ENCODE assay signal across 14 cellular contexts in the genomic region with DNA sequence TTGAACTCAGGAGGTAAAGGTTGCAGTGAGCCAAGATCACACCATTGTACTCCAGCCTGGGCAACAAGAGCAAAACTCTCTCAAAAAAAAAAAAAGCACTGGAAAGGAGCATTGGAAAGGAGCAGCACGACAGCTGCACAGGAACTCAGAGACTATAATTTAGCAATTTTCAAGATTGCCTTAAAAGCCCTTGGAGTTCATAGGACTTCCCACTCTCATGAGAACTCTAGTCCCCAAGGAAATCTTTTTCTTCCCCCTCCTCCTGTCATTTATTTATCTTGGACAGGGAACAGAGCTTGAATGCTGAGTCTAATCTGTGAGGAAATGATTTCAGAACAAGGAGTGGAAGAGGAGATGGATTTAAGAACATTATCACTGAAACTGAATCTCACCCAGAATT.
DNase-seq lines count a peak whose midpoint lies in the region; ATAC-seq, FAIRE-seq and TF ChIP-seq lines count a peak whose summit lies in the region.
"Had no signal": no experiment of that assay in that cellular context is flagged by ENCODE, and none has a peak within 500 bp of the region (broad histone marks: within the 10 kb centered on the region; RNA-seq: fewer than 3 reads in every experiment).

No MANE protein-coding gene starts in this region.

- no peaks in the 10 kb centered on the region for H3K9me3 Mint-ChIP-seq in stimulated activated effector memory CD8-positive, alpha-beta T cell treated with anti-CD3 and anti-CD28 coated beads, Interleukin-12 subunit alpha, Interleukin-12 subunit beta, amount 100 ng/mL, for 72 hours
- H3K9me3 Mint-ChIP-seq: activated CD4-positive, alpha-beta memory T cell treated with anti-CD3 and anti-CD28 coated beads, Interleukin-2, amount 10 ng/mL, durations not matched to agents 7 days and 5 days; activated T-helper 2 cell treated with anti-CD3 and anti-CD28 coated beads, Interferon-gamma antibody, Interleukin-2, Interleukin-4, amounts not matched to agents 10 μg/mL and 5 μg/mL and 100 μg/mL, durations not matched to agents 14 hours and 24 hours and 36 hours had no signal

- no peaks in the 10 kb centered on the region for H3K36me3 ChIP-seq in body of pancreas (replicated peaks in 1 of 2; ENCODE audit: insufficient read depth in 1 of 2, low read depth in 2 of 2)
- H3K36me3 ChIP-seq in prostate gland, result no peaks in the 10 kb centered on the region
- H3K36me3 ChIP-seq in small intestine (ENCODE audit: control insufficient read depth in 2 of 2, insufficient read depth in 2 of 2, low read length in 2 of 2), result no peaks in the 10 kb centered on the region

- ATAC-seq in body of pancreas, result peak; percentile 36
- ATAC-seq in left cardiac atrium, result peak; percentile 66 to 78
- no peak for ATAC-seq in stimulated activated effector memory CD8-positive, alpha-beta T cell treated with anti-CD3 and anti-CD28 coated beads, Interleukin-12 subunit alpha, Interleukin-12 subunit beta, amount 100 ng/mL, for 72 hours
- ATAC-seq: mucosa of descending colon had no signal

- TF ChIP-seq CTCF in body of pancreas (IDR thresholded peaks at IDR 0.05) (no peak), prostate gland (IDR thresholded peaks at IDR 0.05) (no peak)

- FAIRE-seq in small intestine (lab: Jason Lieb, UNC), result no peak
- FAIRE-seq: HTR-8/SVneo had no signal

- 71 to 85% methylated on average over 1 of the region's 1 CpG for WGBS in body of pancreas, 2 donors
- WGBS in prostate gland, result 33% methylated on average over 1 of the region's 1 CpG
- WGBS in small intestine, 3 donors, result 36 to 52% (median 36%) methylated on average over 1 of the region's 1 CpG

- intact Hi-C loops in body of pancreas (cut with DNase I) (no loop called here), left cardiac atrium (cut with DNase I) (loop anchor here in 1 of 2 donors (10.0 kb wide), 1 partner anchor 52 kb away; no protein-coding TSS in a partner anchor), prostate gland (cut with DNase I) (no loop called here)

- TF ChIP-seq POLR2A in body of pancreas (IDR thresholded peaks at IDR 0.05) (no peak), prostate gland (IDR thresholded peaks at IDR 0.05) (no peak)

- no peaks in the 10 kb centered on the region for H3K36me3 Mint-ChIP-seq in stimulated activated effector memory CD8-positive, alpha-beta T cell treated with anti-CD3 and anti-CD28 coated beads, Interleukin-12 subunit alpha, Interleukin-12 subunit beta, amount 100 ng/mL, for 72 hours

- H3K4me3 Mint-ChIP-seq in stimulated activated effector memory CD8-positive, alpha-beta T cell treated with anti-CD3 and anti-CD28 coated beads, Interleukin-12 subunit alpha, Interleukin-12 subunit beta, amount 100 ng/mL, for 72 hours, result no peak overlapping the region
- H3K4me3 Mint-ChIP-seq: activated CD4-positive, alpha-beta memory T cell treated with anti-CD3 and anti-CD28 coated beads, Interleukin-2, amount 10 ng/mL, durations not matched to agents 7 days and 5 days had no signal

- H3K27me3 ChIP-seq in body of pancreas (no peaks in the 10 kb centered on the region), prostate gland (replicated peaks; ENCODE audit: insufficient read depth) (no peaks in the 10 kb centered on the region), small intestine (ENCODE audit: control insufficient read depth in 2 of 2, insufficient read depth in 2 of 2, low read length in 2 of 2) (no peaks in the 10 kb centered on the region)

- H3K9me3 ChIP-seq in body of pancreas (no peaks in the 10 kb centered on the region), prostate gland (no peaks in the 10 kb centered on the region), small intestine (ENCODE audit: control insufficient read depth, low read depth) (no peaks in the 10 kb centered on the region)
- H3K9me3 ChIP-seq: mucosa of descending colon had no signal

- no peak overlapping the region for H3K27ac ChIP-seq in body of pancreas
- H3K27ac ChIP-seq in prostate gland, result no peak overlapping the region
- peak overlapping the region in 1 of 2 donors; percentile 9 for H3K27ac ChIP-seq in small intestine (ENCODE audit: low read depth in 1 of 2, low read length in 1 of 2)

- H3K4me3 ChIP-seq in body of pancreas, result no peak overlapping the region
- H3K4me3 ChIP-seq in prostate gland, result no peak overlapping the region
- no peak overlapping the region for H3K4me3 ChIP-seq in small intestine (ENCODE audit: low read depth in 1 of 2, low read length in 2 of 2)
- H3K4me3 ChIP-seq: mucosa of descending colon had no signal

- H3K4me1 ChIP-seq in body of pancreas (no peaks in the 10 kb centered on the region), prostate gland (replicated peaks) (no peaks in the 10 kb centered on the region), small intestine (ENCODE audit: control insufficient read depth in 2 of 2, insufficient read depth in 1 of 2, low read depth in 1 of 2, low read length in 1 of 2) (no peaks in the 10 kb centered on the region)

- peaks cover 4% of the 10 kb centered on the region for H3K4me1 Mint-ChIP-seq in stimulated activated effector memory CD8-positive, alpha-beta T cell treated with anti-CD3 and anti-CD28 coated beads, Interleukin-12 subunit alpha, Interleukin-12 subunit beta, amount 100 ng/mL, for 72 hours
- H3K4me1 Mint-ChIP-seq: activated CD4-positive, alpha-beta memory T cell treated with anti-CD3 and anti-CD28 coated beads, Interleukin-2, amount 10 ng/mL, durations not matched to agents 7 days and 5 days had no signal

- H3K27ac Mint-ChIP-seq in stimulated activated effector memory CD8-positive, alpha-beta T cell treated with anti-CD3 and anti-CD28 coated beads, Interleukin-12 subunit alpha, Interleukin-12 subunit beta, amount 100 ng/mL, for 72 hours, result no peak overlapping the region
- H3K27ac Mint-ChIP-seq: activated CD4-positive, alpha-beta memory T cell treated with anti-CD3 and anti-CD28 coated beads, Interleukin-2, amount 10 ng/mL, durations not matched to agents 7 days and 5 days; activated T-helper 2 cell treated with anti-CD3 and anti-CD28 coated beads, Interferon-gamma antibody, Interleukin-2, Interleukin-4, amounts not matched to agents 10 μg/mL and 5 μg/mL and 100 μg/mL, durations not matched to agents 14 hours and 24 hours and 36 hours had no signal

- DNase-seq in NCI-H1436 (lab: John Stamatoyannopoulos, UW) (peak; percentile 54), body of pancreas (no peak), left cardiac atrium (no peak), smooth muscle cell of the brain vasculature (ENCODE audit: low read depth, low spot score) (peak; percentile 44), prostate gland (ENCODE audit: low spot score) (no peak), small intestine (no peak), NCI-H748 treated with DMSO at 0.1 percent for 48 hours (lab: John Stamatoyannopoulos, UW) (no peak)
- DNase-seq in stimulated activated effector memory CD8-positive, alpha-beta T cell treated with anti-CD3 and anti-CD28 coated beads, Interleukin-12 subunit alpha, Interleukin-12 subunit beta, amount 100 ng/mL, for 72 hours (ENCODE audit: low spot score in 2 of 2), result no peak
- DNase-seq: activated CD4-positive, alpha-beta memory T cell treated with anti-CD3 and anti-CD28 coated beads, Interleukin-2, amount 10 ng/mL, durations not matched to agents 7 days and 5 days; mucosa of descending colon; substantia nigra; T1000 had no signal

Comparison
In these comparisons a context has a peak if more than half of its experiments do, and no peak if none do; other contexts are left out.
1. DNase-seq: peak in NCI-H1436 (single experiment) and smooth muscle cell of the brain vasculature (single experiment); none in body of pancreas (0 of 4), left cardiac atrium (single experiment), prostate gland (single experiment), small intestine (single experiment), NCI-H748 treated with DMSO at 0.1 percent for 48 hours (single experiment) and stimulated activated effector memory CD8-positive, alpha-beta T cell treated with anti-CD3 and anti-CD28 coated beads, Interleukin-12 subunit alpha, Interleukin-12 subunit beta, amount 100 ng/mL, for 72 hours (0 of 2).